ENCODE assay signal across 16 cellular contexts in the genomic region with DNA sequence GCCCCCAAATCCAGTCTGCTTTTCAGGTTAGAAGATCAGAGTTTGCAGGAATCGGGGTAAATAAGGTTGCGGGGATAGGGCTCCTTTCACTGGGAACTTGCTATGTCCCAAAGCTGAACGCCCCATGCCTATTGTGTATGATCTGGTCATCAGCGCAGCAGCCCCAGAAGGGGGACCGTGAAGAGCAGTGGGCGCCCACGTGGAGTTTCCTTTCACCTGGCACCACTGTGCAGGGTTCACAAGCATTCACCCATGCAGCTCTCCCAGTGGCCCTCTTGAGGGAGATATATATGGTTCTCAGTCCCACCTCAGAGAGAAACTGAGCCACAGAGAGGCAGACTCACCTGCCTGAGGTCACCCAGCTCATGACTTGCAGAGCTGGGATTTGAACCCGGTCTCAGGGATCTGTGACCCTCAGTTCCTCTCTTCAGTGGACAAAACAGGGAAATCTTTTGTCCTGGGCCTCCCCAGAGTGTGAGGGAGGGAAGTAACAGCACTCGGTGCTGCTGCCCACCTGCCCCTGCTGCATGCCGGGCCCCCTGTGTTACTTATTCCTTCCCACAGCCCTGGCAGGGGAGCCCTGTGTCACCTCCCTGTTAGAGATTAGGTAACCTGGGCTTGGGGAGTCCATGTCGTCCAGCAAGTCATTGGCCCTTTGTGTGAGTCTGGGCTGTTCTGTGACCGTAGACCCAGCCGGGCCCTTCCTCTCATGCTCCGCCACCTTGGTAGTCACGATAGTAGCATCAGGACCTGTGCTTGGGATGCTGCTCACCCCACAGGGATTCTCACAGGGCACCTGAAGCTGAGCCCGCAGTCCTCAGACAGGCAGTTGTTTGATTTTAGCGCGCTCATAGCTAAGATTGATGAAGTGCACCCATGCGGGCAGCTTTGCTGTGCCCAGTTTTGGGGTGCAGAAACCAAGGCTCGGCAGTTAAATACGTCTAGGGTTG. TPM values are rescaled to one million over a fixed set of nuclear protein-coding genes. Genes with fewer than 3 reads are reported as not detected.
DNase-seq lines count a peak whose midpoint lies in the region; ATAC-seq, FAIRE-seq and TF ChIP-seq lines count a peak whose summit lies in the region.
"Had no signal": no experiment of that assay in that cellular context is flagged by ENCODE, and none has a peak within 500 bp of the region (broad histone marks: within the 10 kb centered on the region; RNA-seq: fewer than 3 reads in every experiment).

No MANE protein-coding gene starts in this region.

- no peak overlapping the region for H2AFZ ChIP-seq in astrocyte (ENCODE audit: low read depth, low read length)

- H3K27me3 ChIP-seq in astrocyte (ENCODE audit: insufficient read depth, low read length) = no peaks in the 10 kb centered on the region
- no peaks in the 10 kb centered on the region for H3K27me3 ChIP-seq in lung (ENCODE audit: control insufficient read depth, insufficient read depth)
- no peaks in the 10 kb centered on the region for H3K27me3 ChIP-seq in suprapubic skin
- H3K27me3 ChIP-seq: transverse colon had no signal

- peaks cover 27% of the 10 kb centered on the region for H4K20me1 ChIP-seq in astrocyte (ENCODE audit: insufficient read depth, low read length)

- peaks cover 20% of the 10 kb centered on the region for H3K36me3 ChIP-seq in astrocyte (ENCODE audit: insufficient read depth, low read length)
- peaks cover 11 to 18% of the 10 kb centered on the region in 2 donors for H3K36me3 ChIP-seq in lung (ENCODE audit: control insufficient read depth in 2 of 2, insufficient read depth in 2 of 2, low read length in 2 of 2)
- H3K36me3 ChIP-seq in suprapubic skin = peaks cover 34% of the 10 kb centered on the region

- H3K9ac ChIP-seq in astrocyte (ENCODE audit: low read length) = peak overlapping the region; percentile 61

- no peak for ATAC-seq in lung (ENCODE audit: insufficient read depth, low FRiP score)
- ATAC-seq: natural killer cell had no signal

- H3K9me3 ChIP-seq in astrocyte (ENCODE audit: insufficient read depth, low read depth, low read length) = no peaks in the 10 kb centered on the region
- no peaks in the 10 kb centered on the region for H3K9me3 ChIP-seq in lung (ENCODE audit: control insufficient read depth in 2 of 2, insufficient read depth in 1 of 2, low read length in 1 of 2)
- no peaks in the 10 kb centered on the region for H3K9me3 ChIP-seq in suprapubic skin
- H3K9me3 ChIP-seq: transverse colon had no signal

- H3K4me1 ChIP-seq in astrocyte (ENCODE audit: insufficient read depth, low read length) = peaks cover 42% of the 10 kb centered on the region
- peaks cover 3 to 16% of the 10 kb centered on the region in 2 donors for H3K4me1 ChIP-seq in lung (ENCODE audit: control insufficient read depth in 2 of 2, insufficient read depth in 2 of 2, low read length in 2 of 2)
- H3K4me1 ChIP-seq in suprapubic skin = peaks cover 75% of the 10 kb centered on the region

- peak; percentile 17 for DNase-seq in activated naive CD4-positive, alpha-beta T cell treated with anti-CD3 and anti-CD28 coated beads, Interleukin-2, amount 10 ng/mL, durations not matched to agents 7 days and 5 days
- no peak for DNase-seq in activated naive CD4-positive, alpha-beta T cell (lab: John Stamatoyannopoulos, UW)
- DNase-seq in astrocyte (ENCODE audit: low read depth) = no peak
- no peak for DNase-seq in lung (ENCODE audit: low spot score)
- peak in 1 of 2 donors; percentile 76 for DNase-seq in suprapubic skin (ENCODE audit: low spot score in 2 of 2)
- no peak for DNase-seq in iPS-NIHi7 (ENCODE audit: extremely low spot score)
- no peak for DNase-seq in NCI-H524 treated with DMSO at 0.1 percent for 48 hours (lab: John Stamatoyannopoulos, UW)
- DNase-seq in GM13977 (ENCODE audit: low spot score) = no peak
- DNase-seq: activated T-cell treated with anti-CD3 and anti-CD28 coated beads, Interleukin-2, amount 50 U/mL, for 1 hour; amniotic stem cell; natural killer cell; NCI-H187 treated with DMSO at 0.1 percent for 48 hours; stimulated activated CD4-positive, alpha-beta T cell treated with anti-CD3 and anti-CD28 coated beads, Interleukin-12 subunit alpha, Interleukin-12 subunit beta, amount 100 ng/mL, for 4 hours had no signal

- H3K4me1 Mint-ChIP-seq in activated naive CD4-positive, alpha-beta T cell treated with anti-CD3 and anti-CD28 coated beads, Interleukin-2, amount 10 ng/mL, durations not matched to agents 7 days and 5 days = peaks cover 15% of the 10 kb centered on the region
- peaks cover 39% of the 10 kb centered on the region for H3K4me1 Mint-ChIP-seq in astrocyte (ENCODE audit: low read depth, unreplicated experiment)

- H3K27ac ChIP-seq in astrocyte (ENCODE audit: low read depth, low read length) = peak overlapping the region; percentile 92
- peak overlapping the region; percentile 38 to 81 for H3K27ac ChIP-seq in lung (ENCODE audit: low read depth in 1 of 2, low read length in 1 of 2)
- peak overlapping the region; percentile 80 for H3K27ac ChIP-seq in suprapubic skin
- H3K27ac ChIP-seq: SK-N-MC had no signal

- TF ChIP-seq CTCF in astrocyte (IDR thresholded peaks at IDR 0.05; ENCODE audit: insufficient read depth, low read depth, low read length) = no peak
- TF ChIP-seq CTCF in lung (IDR thresholded peaks at IDR 0.05; ENCODE audit: control extremely low read depth, extremely low read depth) = no peak
- no peak for TF ChIP-seq CTCF in suprapubic skin (IDR thresholded peaks at IDR 0.05)
- no peak for TF ChIP-seq CTCF in GM13977 (IDR thresholded peaks at IDR 0.05; ENCODE audit: extremely low read depth, insufficient read depth, missing control alignments)

- CTCF ChIA-PET in activated naive CD4-positive, alpha-beta T cell treated with anti-CD3 and anti-CD28 coated beads, Interleukin-2, amount 10 ng/mL, durations not matched to agents 7 days and 5 days (lab: Charles Lee) = interaction anchor here (0.6 kb wide), 1 partner anchor 236 kb away, joined by 3 read pairs; no protein-coding TSS in a partner anchor

- H3K27ac Mint-ChIP-seq in activated naive CD4-positive, alpha-beta T cell treated with anti-CD3 and anti-CD28 coated beads, Interleukin-2, amount 10 ng/mL, durations not matched to agents 7 days and 5 days = no peak overlapping the region
- H3K27ac Mint-ChIP-seq in astrocyte (ENCODE audit: unreplicated experiment) = peak overlapping the region; percentile 34

- H3K9me3 Mint-ChIP-seq in activated naive CD4-positive, alpha-beta T cell treated with anti-CD3 and anti-CD28 coated beads, Interleukin-2, amount 10 ng/mL, durations not matched to agents 7 days and 5 days = no peaks in the 10 kb centered on the region
- H3K9me3 Mint-ChIP-seq in astrocyte (ENCODE audit: unreplicated experiment) = no peaks in the 10 kb centered on the region
- H3K9me3 Mint-ChIP-seq: natural killer cell had no signal

- TF ChIP-seq POLR2A in suprapubic skin (IDR thresholded peaks at IDR 0.05) = no peak

- TF ChIP-seq EP300 in suprapubic skin (IDR thresholded peaks at IDR 0.05) = no peak

- no peak overlapping the region for H3K4me3 Mint-ChIP-seq in activated naive CD4-positive, alpha-beta T cell treated with anti-CD3 and anti-CD28 coated beads, Interleukin-2, amount 10 ng/mL, durations not matched to agents 7 days and 5 days
- H3K4me3 Mint-ChIP-seq in astrocyte (ENCODE audit: unreplicated experiment) = no peak overlapping the region
- H3K4me3 Mint-ChIP-seq: natural killer cell had no signal

- H3K36me3 Mint-ChIP-seq in activated naive CD4-positive, alpha-beta T cell treated with anti-CD3 and anti-CD28 coated beads, Interleukin-2, amount 10 ng/mL, durations not matched to agents 7 days and 5 days = peaks cover 36% of the 10 kb centered on the region
- peaks cover 27% of the 10 kb centered on the region for H3K36me3 Mint-ChIP-seq in astrocyte (ENCODE audit: low read depth, unreplicated experiment)

- H3K4me3 ChIP-seq in astrocyte (ENCODE audit: insufficient read depth, low read depth, low read length) = no peak overlapping the region
- H3K4me3 ChIP-seq in lung = no peak overlapping the region
- H3K4me3 ChIP-seq in suprapubic skin = no peak overlapping the region
- H3K4me3 ChIP-seq: SK-N-MC, transverse colon had no signal

- WGBS in lung, 2 donors = 84 to 88% methylated on average over 21 of the region's 21 CpGs
- 91% methylated on average over 10 of the region's 21 CpGs for WGBS in suprapubic skin

- in situ Hi-C loops in GM13977 (cut with MboI; ENCODE audit: low pct_unique_long_range_greater_than_20kb, low sequenced_read_pairs, unreplicated experiment) = no loop called here

- H3K27me3 Mint-ChIP-seq in activated naive CD4-positive, alpha-beta T cell treated with anti-CD3 and anti-CD28 coated beads, Interleukin-2, amount 10 ng/mL, durations not matched to agents 7 days and 5 days = no peaks in the 10 kb centered on the region
- no peaks in the 10 kb centered on the region for H3K27me3 Mint-ChIP-seq in astrocyte (ENCODE audit: low read depth, unreplicated experiment)

- H3K79me2 ChIP-seq in astrocyte (ENCODE audit: insufficient read depth, low read length) = peaks cover 48% of the 10 kb centered on the region

- no peak overlapping the region for H3K4me2 ChIP-seq in astrocyte (ENCODE audit: low read length)

- no peak for FAIRE-seq in astrocyte (lab: Jason Lieb, UNC)

RNA-seq across cellular contexts. Expression of gene PPP5C, which starts 27.9 kb away (rescaled TPM):
- total RNA-seq in astrocyte (68.8 and 70.9 TPM in 2 replicates), lung (10 to 100 TPM; 52.9 to 69.8 TPM), suprapubic skin (10 to 100 TPM; 38.2 to 66.0 (median 51.3) TPM)
- 10 to 100 TPM; 48.5 to 56.4 TPM for polyA plus RNA-seq in lung

RNA-seq across cellular contexts. Expression of gene CCDC8, which starts 38.6 kb away (rescaled TPM):
- total RNA-seq in astrocyte (35.5 and 45.5 TPM in 2 replicates), lung (10 to 100 TPM; 19.7 to 45.7 TPM), suprapubic skin (1 to 10 TPM; 1.6 to 6.5 (median 3.3) TPM)
- 1 to 10 TPM; 3.9 to 6.2 TPM for polyA plus RNA-seq in lung
- total RNA-seq: natural killer cell had no signal

RNA-seq across cellular contexts. Expression of gene PNMA8C, which starts 53.9 kb away (rescaled TPM):
- total RNA-seq in astrocyte (0.55 and 0.98 TPM in 2 replicates), lung (1 to 10 TPM in 1 of 2 donors, under 1 TPM in 1; 0.77 to 1.2 TPM), suprapubic skin (under 1 TPM in 1 of 4 donors, not detected in 3; 0.13 TPM)
- polyA plus RNA-seq in lung = under 1 TPM; 0.04 to 0.17 TPM
- total RNA-seq: dermis microvascular lymphatic vessel endothelial cell, transverse colon had no signal
